Comparison of ENCODE assay signal across 2 cellular contexts in the genomic region with DNA sequence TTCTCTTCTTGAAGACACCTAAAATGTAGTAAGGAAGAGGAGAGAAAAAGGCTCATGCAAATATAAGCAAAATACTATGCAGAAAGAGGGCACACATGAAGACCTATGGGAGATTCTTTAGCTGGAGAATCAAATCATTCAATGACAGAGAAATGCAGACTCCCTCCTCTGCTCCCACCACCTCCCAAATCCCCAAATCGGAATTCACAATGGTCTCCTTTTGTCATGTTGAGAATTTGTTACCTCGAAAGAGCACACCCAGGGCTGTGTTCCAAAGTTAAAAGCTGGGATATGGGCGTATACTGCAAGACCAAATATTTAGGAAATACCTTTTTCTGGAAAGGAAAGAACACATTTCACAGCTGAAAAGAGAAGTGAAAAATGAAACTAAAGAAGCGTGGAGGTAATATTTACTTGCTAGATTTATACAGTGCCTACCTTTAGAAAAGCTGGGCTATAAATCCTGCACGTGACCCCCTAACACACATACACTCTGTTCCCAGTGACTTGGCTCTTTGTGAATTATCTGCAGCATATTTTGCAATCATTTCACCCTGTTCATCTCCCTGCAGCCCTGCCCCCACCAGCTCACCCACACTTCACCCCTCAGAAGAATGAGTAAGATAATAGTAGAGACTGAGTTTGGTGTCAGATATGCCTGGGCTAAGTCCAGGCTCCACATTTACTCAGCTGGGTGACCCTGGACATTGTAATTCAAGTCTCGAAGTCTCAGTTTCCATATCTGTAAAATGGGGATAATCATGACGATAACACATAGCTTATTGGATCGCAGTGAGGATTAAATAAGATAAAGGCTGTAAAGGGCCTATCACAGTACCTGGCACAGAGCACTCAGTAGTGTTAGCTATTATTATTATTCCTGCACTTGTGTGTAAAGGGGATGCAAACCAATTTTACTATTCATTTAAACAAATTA.
TF ChIP-seq lines count a peak whose summit lies in the region.

No MANE protein-coding gene starts in this region.

TF ChIP-seq in GM23338, 12 proteins besides CTCF, POLR2A, EP300 and RAD21 (continues in another document):
- TF ChIP-seq EZH2phosphoT487 (IDR thresholded peaks at IDR 0.05; ENCODE audit: unreplicated experiment) (no peak), JUNB (IDR thresholded peaks at IDR 0.05; ENCODE audit: unreplicated experiment) (no peak), EZH2 (IDR thresholded peaks at IDR 0.05; ENCODE audit: low read depth, unreplicated experiment) (no peak), STAT1 (IDR thresholded peaks at IDR 0.05; ENCODE audit: unreplicated experiment) (no peak), POLR2AphosphoS5 (IDR thresholded peaks at IDR 0.05; ENCODE audit: low read depth) (no peak), NANOG (IDR thresholded peaks at IDR 0.05; ENCODE audit: borderline replicate concordance) (no peak), ZNF114 (CRISPR knock-in tag; IDR thresholded peaks at IDR 0.05) (no peak), ZNF331 (CRISPR knock-in tag; IDR thresholded peaks at IDR 0.05; ENCODE audit: low read depth) (no peak), CREB1 (CRISPR knock-in tag; IDR thresholded peaks at IDR 0.05; ENCODE audit: low read depth) (no peak)
- TF ChIP-seq, protein P1, sequence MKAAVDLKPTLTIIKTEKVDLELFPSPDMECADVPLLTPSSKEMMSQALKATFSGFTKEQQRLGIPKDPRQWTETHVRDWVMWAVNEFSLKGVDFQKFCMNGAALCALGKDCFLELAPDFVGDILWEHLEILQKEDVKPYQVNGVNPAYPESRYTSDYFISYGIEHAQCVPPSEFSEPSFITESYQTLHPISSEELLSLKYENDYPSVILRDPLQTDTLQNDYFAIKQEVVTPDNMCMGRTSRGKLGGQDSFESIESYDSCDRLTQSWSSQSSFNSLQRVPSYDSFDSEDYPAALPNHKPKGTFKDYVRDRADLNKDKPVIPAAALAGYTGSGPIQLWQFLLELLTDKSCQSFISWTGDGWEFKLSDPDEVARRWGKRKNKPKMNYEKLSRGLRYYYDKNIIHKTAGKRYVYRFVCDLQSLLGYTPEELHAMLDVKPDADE (IDR thresholded peaks at IDR 0.05): no peak
- TF ChIP-seq, protein P2, sequence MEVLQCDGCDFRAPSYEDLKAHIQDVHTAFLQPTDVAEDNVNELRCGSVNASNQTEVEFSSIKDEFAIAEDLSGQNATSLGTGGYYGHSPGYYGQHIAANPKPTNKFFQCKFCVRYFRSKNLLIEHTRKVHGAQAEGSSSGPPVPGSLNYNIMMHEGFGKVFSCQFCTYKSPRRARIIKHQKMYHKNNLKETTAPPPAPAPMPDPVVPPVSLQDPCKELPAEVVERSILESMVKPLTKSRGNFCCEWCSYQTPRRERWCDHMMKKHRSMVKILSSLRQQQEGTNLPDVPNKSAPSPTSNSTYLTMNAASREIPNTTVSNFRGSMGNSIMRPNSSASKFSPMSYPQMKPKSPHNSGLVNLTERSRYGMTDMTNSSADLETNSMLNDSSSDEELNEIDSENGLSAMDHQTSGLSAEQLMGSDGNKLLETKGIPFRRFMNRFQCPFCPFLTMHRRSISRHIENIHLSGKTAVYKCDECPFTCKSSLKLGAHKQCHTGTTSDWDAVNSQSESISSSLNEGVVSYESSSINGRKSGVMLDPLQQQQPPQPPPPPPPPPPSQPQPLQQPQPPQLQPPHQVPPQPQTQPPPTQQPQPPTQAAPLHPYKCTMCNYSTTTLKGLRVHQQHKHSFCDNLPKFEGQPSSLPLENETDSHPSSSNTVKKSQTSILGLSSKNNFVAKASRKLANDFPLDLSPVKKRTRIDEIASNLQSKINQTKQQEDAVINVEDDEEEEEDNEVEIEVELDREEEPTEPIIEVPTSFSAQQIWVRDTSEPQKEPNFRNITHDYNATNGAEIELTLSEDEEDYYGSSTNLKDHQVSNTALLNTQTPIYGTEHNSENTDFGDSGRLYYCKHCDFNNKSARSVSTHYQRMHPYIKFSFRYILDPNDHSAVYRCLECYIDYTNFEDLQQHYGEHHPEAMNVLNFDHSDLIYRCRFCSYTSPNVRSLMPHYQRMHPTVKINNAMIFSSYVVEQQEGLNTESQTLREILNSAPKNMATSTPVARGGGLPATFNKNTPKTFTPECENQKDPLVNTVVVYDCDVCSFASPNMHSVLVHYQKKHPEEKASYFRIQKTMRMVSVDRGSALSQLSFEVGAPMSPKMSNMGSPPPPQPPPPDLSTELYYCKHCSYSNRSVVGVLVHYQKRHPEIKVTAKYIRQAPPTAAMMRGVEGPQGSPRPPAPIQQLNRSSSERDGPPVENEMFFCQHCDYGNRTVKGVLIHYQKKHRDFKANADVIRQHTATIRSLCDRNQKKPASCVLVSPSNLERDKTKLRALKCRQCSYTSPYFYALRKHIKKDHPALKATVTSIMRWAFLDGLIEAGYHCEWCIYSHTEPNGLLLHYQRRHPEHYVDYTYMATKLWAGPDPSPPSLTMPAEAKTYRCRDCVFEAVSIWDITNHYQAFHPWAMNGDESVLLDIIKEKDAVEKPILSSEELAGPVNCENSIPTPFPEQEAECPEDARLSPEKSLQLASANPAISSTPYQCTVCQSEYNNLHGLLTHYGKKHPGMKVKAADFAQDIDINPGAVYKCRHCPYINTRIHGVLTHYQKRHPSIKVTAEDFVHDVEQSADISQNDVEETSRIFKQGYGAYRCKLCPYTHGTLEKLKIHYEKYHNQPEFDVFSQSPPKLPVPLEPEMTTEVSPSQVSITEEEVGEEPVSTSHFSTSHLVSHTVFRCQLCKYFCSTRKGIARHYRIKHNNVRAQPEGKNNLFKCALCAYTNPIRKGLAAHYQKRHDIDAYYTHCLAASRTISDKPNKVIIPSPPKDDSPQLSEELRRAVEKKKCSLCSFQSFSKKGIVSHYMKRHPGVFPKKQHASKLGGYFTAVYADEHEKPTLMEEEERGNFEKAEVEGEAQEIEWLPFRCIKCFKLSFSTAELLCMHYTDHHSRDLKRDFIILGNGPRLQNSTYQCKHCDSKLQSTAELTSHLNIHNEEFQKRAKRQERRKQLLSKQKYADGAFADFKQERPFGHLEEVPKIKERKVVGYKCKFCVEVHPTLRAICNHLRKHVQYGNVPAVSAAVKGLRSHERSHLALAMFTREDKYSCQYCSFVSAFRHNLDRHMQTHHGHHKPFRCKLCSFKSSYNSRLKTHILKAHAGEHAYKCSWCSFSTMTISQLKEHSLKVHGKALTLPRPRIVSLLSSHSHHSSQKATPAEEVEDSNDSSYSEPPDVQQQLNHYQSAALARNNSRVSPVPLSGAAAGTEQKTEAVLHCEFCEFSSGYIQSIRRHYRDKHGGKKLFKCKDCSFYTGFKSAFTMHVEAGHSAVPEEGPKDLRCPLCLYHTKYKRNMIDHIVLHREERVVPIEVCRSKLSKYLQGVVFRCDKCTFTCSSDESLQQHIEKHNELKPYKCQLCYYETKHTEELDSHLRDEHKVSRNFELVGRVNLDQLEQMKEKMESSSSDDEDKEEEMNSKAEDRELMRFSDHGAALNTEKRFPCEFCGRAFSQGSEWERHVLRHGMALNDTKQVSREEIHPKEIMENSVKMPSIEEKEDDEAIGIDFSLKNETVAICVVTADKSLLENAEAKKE (CRISPR knock-in tag; IDR thresholded peaks at IDR 0.05): no peak

TF ChIP-seq in H1, 55 proteins besides CTCF, POLR2A, EP300 and RAD21:
- TF ChIP-seq CEBPB (IDR thresholded peaks at IDR 0.05; ENCODE audit: low read depth, low read length): no peak
- TF ChIP-seq TAF1 (IDR thresholded peaks at IDR 0.05; ENCODE audit: low read depth, low read length): no peak
- no peak for TF ChIP-seq EGR1 (IDR thresholded peaks at IDR 0.05; ENCODE audit: borderline replicate concordance, low read depth, low read length)
- TF ChIP-seq HDAC2 (IDR thresholded peaks at IDR 0.05; ENCODE audit: borderline replicate concordance in 1 of 2, low read depth in 2 of 2, low read length in 2 of 2): 0 out of 4 replicates have a peak, but pooled peaks of 1 of the 2 experiments have one; percentile 41
- TF ChIP-seq TEAD4 (IDR thresholded peaks at IDR 0.05; ENCODE audit: low read depth, low read length): no peak
- TF ChIP-seq CBX5 (IDR thresholded peaks at IDR 0.05; ENCODE audit: low read depth, low read length): no peak
- TF ChIP-seq, protein P3, sequence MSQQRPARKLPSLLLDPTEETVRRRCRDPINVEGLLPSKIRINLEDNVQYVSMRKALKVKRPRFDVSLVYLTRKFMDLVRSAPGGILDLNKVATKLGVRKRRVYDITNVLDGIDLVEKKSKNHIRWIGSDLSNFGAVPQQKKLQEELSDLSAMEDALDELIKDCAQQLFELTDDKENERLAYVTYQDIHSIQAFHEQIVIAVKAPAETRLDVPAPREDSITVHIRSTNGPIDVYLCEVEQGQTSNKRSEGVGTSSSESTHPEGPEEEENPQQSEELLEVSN (IDR thresholded peaks at IDR 0.05): no peak
- no peak for TF ChIP-seq SP4 (IDR thresholded peaks at IDR 0.05; ENCODE audit: low read length)
- TF ChIP-seq CBX8 (IDR thresholded peaks at IDR 0.05; ENCODE audit: borderline replicate concordance, low read depth, low read length): no peak
- no peak for TF ChIP-seq SUZ12 (IDR thresholded peaks at IDR 0.05; ENCODE audit: low read length)
- TF ChIP-seq SIRT6 (IDR thresholded peaks at IDR 0.05; ENCODE audit: low read length): no peak
- TF ChIP-seq KDM1A (IDR thresholded peaks at IDR 0.05; ENCODE audit: borderline replicate concordance, low read length): peak; percentile 63; the same call in 1 of the 2 replicates
